ENCODE assay signal across 11 cellular contexts in genomic region chr15:101583284-101583683, GRCh38.
"Had no signal": no experiment of that assay in that cellular context is flagged by ENCODE, and none has a peak within 500 bp of the region (broad histone marks: within the 10 kb centered on the region; RNA-seq: fewer than 3 reads in every experiment).

No MANE protein-coding gene starts in this region.

- H3K4me3 ChIP-seq: GM23248, GM23338, HAP-1 had no signal

- H3K36me3 ChIP-seq: HAP-1 had no signal

- H3K4me2 ChIP-seq: GM23338 had no signal

- H3K4me1 Mint-ChIP-seq: GM23338, H9 had no signal

- H3K9me3 ChIP-seq: HAP-1 had no signal

- H3K4me3 Mint-ChIP-seq: GM23338, H9, HFFc6 had no signal

- DNase-seq: GM23248, GOT3, H7, H9, HCEC 1CT, HFFc6 had no signal

- ATAC-seq: GM23338, HCT116 had no signal

- H3K9me3 Mint-ChIP-seq: HFFc6 had no signal

- FAIRE-seq: H1, H54 had no signal

- H2AFZ ChIP-seq: GM23248, GM23338 had no signal

- H3K4me1 ChIP-seq: HAP-1 had no signal

- H3K27ac Mint-ChIP-seq: GM23338, H9, HFFc6 had no signal

- H3K9ac ChIP-seq: GM23248 had no signal

- H3K27ac ChIP-seq: GM23248 had no signal
